In the genomic region with DNA sequence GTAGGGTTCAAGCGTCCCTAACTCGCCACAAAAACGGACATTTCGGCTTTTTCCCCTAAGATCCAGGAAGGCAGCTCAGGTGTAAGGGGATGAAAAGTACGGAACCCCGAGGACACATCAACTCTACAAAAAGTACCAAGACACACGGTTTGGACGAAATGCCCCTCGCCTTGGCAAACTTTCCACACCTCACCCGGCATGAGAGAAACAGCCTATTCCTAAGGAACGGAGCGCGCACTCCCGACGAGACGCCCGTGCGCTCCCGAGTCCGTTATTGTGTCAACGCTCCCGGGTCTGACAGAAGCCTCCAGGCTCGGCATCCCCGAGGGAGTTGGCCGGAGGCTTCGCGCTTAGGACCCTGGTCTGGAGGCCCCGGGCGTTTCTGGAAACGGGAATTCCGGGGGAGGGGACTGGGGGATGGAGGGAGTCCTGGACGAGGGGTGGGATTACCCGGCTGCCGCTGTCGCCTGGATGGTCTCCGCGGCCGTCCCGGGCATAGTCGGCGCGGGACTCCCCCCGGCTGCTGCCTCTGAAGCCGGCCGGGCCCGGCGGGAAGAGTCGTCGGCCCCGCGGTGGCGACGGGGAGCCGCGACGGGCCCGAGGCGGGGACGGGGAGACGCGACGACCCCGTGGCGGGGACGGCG, we compare ENCODE assay signal across 8 cellular contexts. TPM values are rescaled to one million over a fixed set of nuclear protein-coding genes. Genes with fewer than 3 reads are reported as not detected.
A peak's percentile ranks its signal among the peaks of the same experiment; 100 is the strongest.
DNase-seq lines count a peak whose midpoint lies in the region; ATAC-seq, FAIRE-seq and TF ChIP-seq lines count a peak whose summit lies in the region.

No MANE protein-coding gene starts in this region.

- peaks cover 21% of the 10 kb centered on the region for H3K27me3 ChIP-seq in BLaER1
- H3K27me3 ChIP-seq in KMS-11 (ENCODE audit: insufficient read depth, low read depth) = no peaks in the 10 kb centered on the region
- no peaks in the 10 kb centered on the region for H3K27me3 ChIP-seq in fibroblast of lung (ENCODE audit: control insufficient read depth, insufficient read depth, low read length)

- H3K4me3 ChIP-seq in BLaER1 (peak overlapping the region; percentile 95), KMS-11 (IDR thresholded peaks at IDR 0.05; ENCODE audit: insufficient read depth, low read depth, low read length) (no peak overlapping the region), fibroblast of lung (replicated peaks in 1 of 4; ENCODE audit: control extremely low read depth in 1 of 4, insufficient read depth in 1 of 4, low read depth in 3 of 4, low read length in 4 of 4) (peak overlapping the region; percentile 69 to 86 (median 84))

- ATAC-seq in GM19023 (IDR thresholded peaks at IDR 0.05; ENCODE audit: unreplicated experiment) = peak; percentile 5

- H3K36me3 ChIP-seq in BLaER1 (peaks cover 20% of the 10 kb centered on the region), KMS-11 (ENCODE audit: insufficient read depth) (no peaks in the 10 kb centered on the region), fibroblast of lung (ENCODE audit: control insufficient read depth, insufficient read depth, low read length) (no peaks in the 10 kb centered on the region)

- H3K27ac ChIP-seq in BLaER1 = peak overlapping the region; percentile 92
- H3K27ac ChIP-seq in KMS-11 = peak overlapping the region; percentile 32; the same call in 1 of the 2 replicates
- H3K27ac ChIP-seq in fibroblast of lung (ENCODE audit: insufficient read depth, low read length) = peak overlapping the region; percentile 43

- no peak for FAIRE-seq in urothelium cell line (lab: Jason Lieb, UNC)

- no peak for TF ChIP-seq CTCF in KMS-11 (conservative IDR thresholded peaks at IDR 0.05; ENCODE audit: low read depth, low read length)
- no peak for TF ChIP-seq CTCF in fibroblast of lung (conservative IDR thresholded peaks at IDR 0.05 in 1 of 2, IDR thresholded peaks at IDR 0.05 in 1 of 2; ENCODE audit: low read depth in 1 of 2, low read length in 2 of 2)

- H4K20me1 ChIP-seq in BLaER1 (peaks cover 40% of the 10 kb centered on the region), KMS-11 (ENCODE audit: insufficient read depth) (no peaks in the 10 kb centered on the region), fibroblast of lung (ENCODE audit: control insufficient read depth, extremely low read depth, insufficient read depth, low read length) (no peaks in the 10 kb centered on the region)

- peaks cover 77% of the 10 kb centered on the region for H3K4me1 ChIP-seq in BLaER1
- H3K4me1 ChIP-seq in KMS-11 (ENCODE audit: low read depth, poor library complexity, severe bottlenecking) = peaks cover 15% of the 10 kb centered on the region
- peaks cover 4% of the 10 kb centered on the region for H3K4me1 ChIP-seq in fibroblast of lung (ENCODE audit: control insufficient read depth, extremely low read depth, insufficient read depth, low read length)

- H3K79me2 ChIP-seq in KMS-11 (ENCODE audit: insufficient read depth, low read depth) (no peaks in the 10 kb centered on the region), fibroblast of lung (ENCODE audit: control insufficient read depth, insufficient read depth, low read length) (peaks cover 11% of the 10 kb centered on the region)

- H3K9me3 ChIP-seq in BLaER1 = no peaks in the 10 kb centered on the region
- H3K9me3 ChIP-seq in fibroblast of lung (ENCODE audit: control insufficient read depth, insufficient read depth, low read depth, low read length) = no peaks in the 10 kb centered on the region

- peak; percentile 66 for DNase-seq in activated CD8-positive, alpha-beta memory T cell treated with anti-CD3 and anti-CD28 coated beads, Interleukin-2, amount 50 U/mL, for 48 hours
- DNase-seq in fibroblast of lung (ENCODE audit: low read depth in 2 of 2) = peak; percentile 37 to 40
- DNase-seq in myocyte (ENCODE audit: low read depth) = peak; percentile 62
- peak; percentile 58 for DNase-seq in urothelium cell line (ENCODE audit: low spot score)
- DNase-seq in NOMO-1 treated with DMSO at 0.1 percent for 48 hours (lab: John Stamatoyannopoulos, UW; ENCODE audit: unreplicated experiment) = no peak

- H3K9ac ChIP-seq in BLaER1 = peak overlapping the region; percentile 92
- peak overlapping the region; percentile 59; the same call in 1 of the 2 replicates for H3K9ac ChIP-seq in KMS-11
- H3K9ac ChIP-seq in fibroblast of lung (ENCODE audit: insufficient read depth, low read length) = peak overlapping the region; percentile 67

- H3K4me2 ChIP-seq in BLaER1 (peak overlapping the region; percentile 96), KMS-11 (peak overlapping the region; percentile 62), fibroblast of lung (ENCODE audit: extremely low read depth, insufficient read depth, low read length) (peak overlapping the region; percentile 91)

- H2AFZ ChIP-seq in KMS-11 (ENCODE audit: low read depth) (peak overlapping the region; percentile 51), fibroblast of lung (ENCODE audit: low read length) (peak overlapping the region; percentile 82)

RNA-seq across cellular contexts. Expression of gene ZNF318, which starts 0.8 kb away (rescaled TPM):
- total RNA-seq in fibroblast of lung = 5.6 and 6.1 TPM in 2 replicates
- polyA plus RNA-seq in fibroblast of lung = 8.6 and 10.0 TPM in 2 replicates
- 5.5 and 6.1 TPM in 2 replicates for polyA plus RNA-seq in fibroblast of lung (2012)
- 12.9 and 28.2 TPM in 2 replicates for polyA minus RNA-seq in fibroblast of lung (ENCODE audit: low replicate concordance)
- total RNA-seq in myocyte = 14.4 and 14.9 TPM in 2 replicates
- polyA plus RNA-seq in myocyte (2012) = 7.2 TPM

RNA-seq across cellular contexts. Expression of gene ABCC10, which starts 58.7 kb away (rescaled TPM):
- 16.7 and 23.1 TPM in 2 replicates for total RNA-seq in fibroblast of lung
- polyA plus RNA-seq in fibroblast of lung = 8.9 and 9.3 TPM in 2 replicates
- polyA plus RNA-seq in fibroblast of lung (2012) = 14.7 and 16.1 TPM in 2 replicates
- 22.5 and 33.3 TPM in 2 replicates for polyA minus RNA-seq in fibroblast of lung (ENCODE audit: low replicate concordance)
- total RNA-seq in myocyte = 10.5 and 11.6 TPM in 2 replicates
- 19.9 TPM for polyA plus RNA-seq in myocyte (2012)

Comparison
In these comparisons a context has a peak if more than half of its experiments do, and no peak if none do; other contexts are left out.
1. H3K27ac ChIP-seq: peak in every context shown above with its lines; median percentile 92 in BLaER1; 43 in fibroblast of lung; 32 in KMS-11.